ENCODE assay signal across 8 cellular contexts in genomic region chr11:44094260-44094868, GRCh38. TPM values are rescaled to one million over a fixed set of nuclear protein-coding genes. Genes with fewer than 3 reads are reported as not detected.
DNase-seq lines count a peak whose midpoint lies in the region; ATAC-seq and TF ChIP-seq lines count a peak whose summit lies in the region.
"Had no signal": no experiment of that assay in that cellular context is flagged by ENCODE, and none has a peak within 500 bp of the region (broad histone marks: within the 10 kb centered on the region; RNA-seq: fewer than 3 reads in every experiment).

No MANE protein-coding gene starts in this region.

- H3K27ac ChIP-seq in KMS-11 (no peak overlapping the region), OCI-LY7 (ENCODE audit: low read depth, low read length, poor library complexity, severe bottlenecking) (no peak overlapping the region), epithelial cell of prostate (no peak overlapping the region)
- H3K27ac ChIP-seq: skin epidermis had no signal

- no peaks in the 10 kb centered on the region for H3K27me3 ChIP-seq in KMS-11 (ENCODE audit: insufficient read depth, low read depth)

- intact Hi-C loops in OCI-LY7 (cut with micrococcal nuclease; ENCODE audit: unreplicated experiment), result loop anchor here (5.0 kb wide), 1 partner anchor 193 kb away; no protein-coding TSS in a partner anchor

- H3K9ac ChIP-seq in KMS-11, result no peak overlapping the region

- DNase-seq in OCI-LY7 (ENCODE audit: low spot score) (peak; percentile 88), epithelial cell of prostate (ENCODE audit: low read depth, low spot score) (peak; percentile 18), naive B cell (peak; percentile 68)
- DNase-seq in activated CD8-positive, alpha-beta memory T cell treated with anti-CD3 and anti-CD28 coated beads, Interleukin-2, amount 50 U/mL, for 48 hours, result peak; percentile 85
- DNase-seq in stimulated activated effector memory CD8-positive, alpha-beta T cell treated with anti-CD3 and anti-CD28 coated beads, Interleukin-12 subunit alpha, Interleukin-12 subunit beta, amount 100 ng/mL, for 72 hours (ENCODE audit: low spot score in 2 of 2), result peak; percentile 70 to 84

- H2AFZ ChIP-seq in KMS-11 (ENCODE audit: low read depth) (peak overlapping the region; percentile 38; the same call in 1 of the 2 replicates), OCI-LY7 (ENCODE audit: low read length) (peak overlapping the region; percentile 66; the same call in 1 of the 2 replicates)

- H3K4me3 Mint-ChIP-seq in naive B cell, result peak overlapping the region; percentile 26 to 90 (median 83)
- peak overlapping the region; percentile 33 for H3K4me3 Mint-ChIP-seq in stimulated activated effector memory CD8-positive, alpha-beta T cell treated with anti-CD3 and anti-CD28 coated beads, Interleukin-12 subunit alpha, Interleukin-12 subunit beta, amount 100 ng/mL, for 72 hours

- H3K4me2 ChIP-seq in KMS-11 (no peak overlapping the region), OCI-LY7 (ENCODE audit: low read length) (peak overlapping the region; percentile 37; the same call in 1 of the 2 replicates)

- H3K4me1 Mint-ChIP-seq in naive B cell, result peaks cover 14 to 32% (median 31%) of the 10 kb centered on the region in 3 donors
- peaks cover 12% of the 10 kb centered on the region for H3K4me1 Mint-ChIP-seq in stimulated activated effector memory CD8-positive, alpha-beta T cell treated with anti-CD3 and anti-CD28 coated beads, Interleukin-12 subunit alpha, Interleukin-12 subunit beta, amount 100 ng/mL, for 72 hours

- H4K20me1 ChIP-seq in KMS-11 (ENCODE audit: insufficient read depth) (no peaks in the 10 kb centered on the region), OCI-LY7 (ENCODE audit: insufficient read depth, low read length) (no peaks in the 10 kb centered on the region)

- no peaks in the 10 kb centered on the region for H3K27me3 Mint-ChIP-seq in naive B cell

- peaks cover 0 to under 1% of the 10 kb centered on the region in 2 donors for H3K36me3 Mint-ChIP-seq in naive B cell
- no peaks in the 10 kb centered on the region for H3K36me3 Mint-ChIP-seq in stimulated activated effector memory CD8-positive, alpha-beta T cell treated with anti-CD3 and anti-CD28 coated beads, Interleukin-12 subunit alpha, Interleukin-12 subunit beta, amount 100 ng/mL, for 72 hours

- H3K36me3 ChIP-seq in KMS-11 (ENCODE audit: insufficient read depth), result no peaks in the 10 kb centered on the region
- H3K36me3 ChIP-seq in OCI-LY7 (ENCODE audit: insufficient read depth, low read length), result no peaks in the 10 kb centered on the region

- POLR2A ChIA-PET in OCI-LY7 (lab: Charles Lee), result interaction anchor here (1.4 kb wide), 1 partner anchor 10 kb away, joined by 6 read pairs; no protein-coding TSS in a partner anchor

- no TSS peak for BruUV-seq in OCI-LY7 (replicated peaks; lab: Mats Ljungman, UMichigan)

- H3K4me1 ChIP-seq in KMS-11 (ENCODE audit: low read depth, poor library complexity, severe bottlenecking), result peaks cover 3% of the 10 kb centered on the region
- peaks cover 6% of the 10 kb centered on the region for H3K4me1 ChIP-seq in OCI-LY7 (ENCODE audit: insufficient read depth, low read length, poor library complexity, severe bottlenecking)

- ATAC-seq in GM18498 (IDR thresholded peaks at IDR 0.05; ENCODE audit: unreplicated experiment) (peak; percentile 35), naive B cell (ENCODE audit: low read depth in 2 of 2) (peak; percentile 39 to 44)
- peak; percentile 57 for ATAC-seq in stimulated activated effector memory CD8-positive, alpha-beta T cell treated with anti-CD3 and anti-CD28 coated beads, Interleukin-12 subunit alpha, Interleukin-12 subunit beta, amount 100 ng/mL, for 72 hours

- TF ChIP-seq CTCF in KMS-11 (conservative IDR thresholded peaks at IDR 0.05; ENCODE audit: low read depth, low read length) (peak; percentile 85), OCI-LY7 (conservative IDR thresholded peaks at IDR 0.05; ENCODE audit: low read length) (peak; percentile 87)

- H3K4me3 ChIP-seq in KMS-11 (IDR thresholded peaks at IDR 0.05; ENCODE audit: insufficient read depth, low read depth, low read length), result no peak overlapping the region
- H3K4me3 ChIP-seq in OCI-LY7 (ENCODE audit: low read depth, low read length, poor library complexity, severe bottlenecking), result no peak overlapping the region

- H3K79me2 ChIP-seq in KMS-11 (ENCODE audit: insufficient read depth, low read depth) (no peaks in the 10 kb centered on the region), OCI-LY7 (ENCODE audit: insufficient read depth, low read depth, low read length) (no peaks in the 10 kb centered on the region)

- H3K9me3 ChIP-seq in OCI-LY7 (ENCODE audit: low read length), result no peaks in the 10 kb centered on the region

- CTCF ChIA-PET in OCI-LY7 (lab: Charles Lee; ENCODE audit: unreplicated experiment), result interaction anchor here (0.6 to 1.0 kb wide), 4 partner anchors 10 to 16 kb away, joined by 3 to 4 read pairs (median 3); no protein-coding TSS in a partner anchor

- no peaks in the 10 kb centered on the region for H3K9me2 ChIP-seq in OCI-LY7 (ENCODE audit: insufficient read depth, low read length)

- no peaks in the 10 kb centered on the region for H3K9me3 Mint-ChIP-seq in naive B cell
- H3K9me3 Mint-ChIP-seq in stimulated activated effector memory CD8-positive, alpha-beta T cell treated with anti-CD3 and anti-CD28 coated beads, Interleukin-12 subunit alpha, Interleukin-12 subunit beta, amount 100 ng/mL, for 72 hours, result no peaks in the 10 kb centered on the region

- peak overlapping the region in 4 of 6 donors; percentile 1 to 59 (median 28) for H3K27ac Mint-ChIP-seq in naive B cell
- no peak overlapping the region for H3K27ac Mint-ChIP-seq in stimulated activated effector memory CD8-positive, alpha-beta T cell treated with anti-CD3 and anti-CD28 coated beads, Interleukin-12 subunit alpha, Interleukin-12 subunit beta, amount 100 ng/mL, for 72 hours

RNA-seq across cellular contexts. Expression of gene EXT2, which starts 1.1 kb away (rescaled TPM):
- 24.1 and 31.8 TPM in 2 replicates for total RNA-seq in OCI-LY7 (2014; rRNA removed; shearing (Covaris generic))
- 22.3 and 25.5 TPM in 2 replicates for total RNA-seq in OCI-LY7 (2022)
- polyA plus RNA-seq in naive B cell (ENCODE audit: low read depth in 6 of 6), result 10 to 100 TPM; 26.5 to 34.1 (median 29.7) TPM

RNA-seq across cellular contexts. Expression of gene ACCS, which starts 28.3 kb away (rescaled TPM):
- not detected in 2 replicates for total RNA-seq in OCI-LY7 (2014; rRNA removed; shearing (Covaris generic))
- total RNA-seq in OCI-LY7 (2022), result not detected in 2 replicates
- polyA plus RNA-seq in naive B cell (ENCODE audit: low read depth in 6 of 6), result 1 to 10 TPM; 2.9 to 8.6 (median 5.7) TPM

RNA-seq across cellular contexts. Expression of gene ACCSL, which starts 46.6 kb away (rescaled TPM):
- total RNA-seq in OCI-LY7 (2014; rRNA removed; shearing (Covaris generic)), result not detected in 2 replicates
- not detected in 2 replicates for total RNA-seq in OCI-LY7 (2022)
- polyA plus RNA-seq in naive B cell (ENCODE audit: low read depth in 6 of 6), result not detected

Comparison
In these comparisons a context has a peak if more than half of its experiments do, and no peak if none do; other contexts are left out.
1. DNase-seq: peak in every context shown above with its lines; median percentile 88 in OCI-LY7; 85 in activated CD8-positive, alpha-beta memory T cell treated with anti-CD3 and anti-CD28 coated beads, Interleukin-2, amount 50 U/mL, for 48 hours; 77 in stimulated activated effector memory CD8-positive, alpha-beta T cell treated with anti-CD3 and anti-CD28 coated beads, Interleukin-12 subunit alpha, Interleukin-12 subunit beta, amount 100 ng/mL, for 72 hours; 68 in naive B cell; 18 in epithelial cell of prostate.